Comparison of ENCODE assay signal across 13 cellular contexts in the genomic region with DNA sequence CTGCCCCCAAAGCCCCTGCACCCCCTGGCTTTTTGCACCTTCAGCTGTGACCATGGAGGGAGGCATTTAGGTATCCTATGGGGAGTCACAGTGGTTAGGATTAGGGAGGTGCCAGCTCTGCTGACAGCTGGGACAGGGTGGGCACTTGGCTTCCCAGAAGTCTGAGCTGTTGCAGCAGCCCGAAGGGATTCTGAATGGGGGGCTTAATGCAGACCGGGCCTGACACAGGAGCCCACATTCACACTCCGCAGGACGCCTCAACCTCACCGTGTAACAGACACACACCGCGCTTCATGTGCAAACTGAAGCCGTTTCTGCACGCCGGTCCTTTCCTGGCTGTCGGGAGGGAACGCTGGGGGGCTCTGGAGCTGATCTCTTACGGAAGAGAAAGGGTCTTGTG. TPM values are rescaled to one million over a fixed set of nuclear protein-coding genes. Genes with fewer than 3 reads are reported as not detected.
DNase-seq lines count a peak whose midpoint lies in the region; ATAC-seq and TF ChIP-seq lines count a peak whose summit lies in the region.
"Had no signal": no experiment of that assay in that cellular context is flagged by ENCODE, and none has a peak within 500 bp of the region (broad histone marks: within the 10 kb centered on the region; RNA-seq: fewer than 3 reads in every experiment).

No MANE protein-coding gene starts in this region.

- H3K9me3 Mint-ChIP-seq in CD14-positive monocyte (peaks cover 0 to 20% (median 12%) of the 10 kb centered on the region in 7 donors), endodermal cell (no peaks in the 10 kb centered on the region), nephron (no peaks in the 10 kb centered on the region)
- H3K9me3 Mint-ChIP-seq: activated CD4-positive, alpha-beta T cell treated with anti-CD3 and anti-CD28 coated beads, Interleukin-2, amount 10 ng/mL, durations not matched to agents 24 days and 14 days had no signal

- no peaks in the 10 kb centered on the region for H3K36me3 ChIP-seq in HUES64 (ENCODE audit: insufficient read depth, low read length)
- H3K36me3 ChIP-seq in endodermal cell (ENCODE audit: control insufficient read depth, insufficient read depth, low read length), result no peaks in the 10 kb centered on the region
- H3K36me3 ChIP-seq in psoas muscle (ENCODE audit: insufficient read depth in 1 of 2, low read depth in 1 of 2), result no peaks in the 10 kb centered on the region
- H3K36me3 ChIP-seq: colonic mucosa had no signal

- no peak overlapping the region for H3K27ac ChIP-seq in HUES64 (ENCODE audit: low read depth, low read length)
- no peak overlapping the region for H3K27ac ChIP-seq in endodermal cell (ENCODE audit: low read depth, low read length)
- no peak overlapping the region for H3K27ac ChIP-seq in psoas muscle
- H3K27ac ChIP-seq: colonic mucosa had no signal

- H3K4me1 Mint-ChIP-seq in CD14-positive monocyte, result peaks cover 7% of the 10 kb centered on the region
- peaks cover 6% of the 10 kb centered on the region for H3K4me1 Mint-ChIP-seq in endodermal cell
- peaks cover 43% of the 10 kb centered on the region for H3K4me1 Mint-ChIP-seq in nephron

- peak; percentile 32 for DNase-seq in CD14-positive monocyte (ENCODE audit: low spot score)
- DNase-seq in endodermal cell, result peak; percentile 64
- no peak for DNase-seq in psoas muscle
- DNase-seq in NCI-H748 treated with DMSO at 0.1 percent for 48 hours (lab: John Stamatoyannopoulos, UW), result no peak
- DNase-seq: activated CD4-positive, alpha-beta T cell treated with anti-CD3 and anti-CD28 coated beads, Interleukin-2, amount 10 ng/mL, durations not matched to agents 24 days and 14 days; anterior cingulate cortex; colonic mucosa; NCI-H1436; T1000 had no signal

- H3K9me3 ChIP-seq in HUES64 (ENCODE audit: insufficient read depth, low read depth, low read length) (no peaks in the 10 kb centered on the region), endodermal cell (ENCODE audit: control insufficient read depth, low read length) (no peaks in the 10 kb centered on the region), psoas muscle (no peaks in the 10 kb centered on the region)
- H3K9me3 ChIP-seq: colonic mucosa had no signal

- intact Hi-C loops in CD14-positive monocyte (cut with micrococcal nuclease) (no loop called here), psoas muscle (cut with DNase I) (loop anchor here in 1 of 2 donors (5.0 to 10.0 kb wide), 2 partner anchors 48 to 160 kb away; no protein-coding TSS in a partner anchor)

- peaks cover 13% of the 10 kb centered on the region for H3K4me1 ChIP-seq in HUES64 (ENCODE audit: insufficient read depth, low read length)
- H3K4me1 ChIP-seq in endodermal cell (ENCODE audit: control insufficient read depth, insufficient read depth, low read length), result no peaks in the 10 kb centered on the region
- H3K4me1 ChIP-seq in psoas muscle, result no peaks in the 10 kb centered on the region
- H3K4me1 ChIP-seq: colonic mucosa had no signal

- H3K4me3 ChIP-seq in HUES64 (ENCODE audit: low read length), result peak overlapping the region; percentile 11; the same call in 1 of the 2 replicates
- no peak overlapping the region for H3K4me3 ChIP-seq in endodermal cell (ENCODE audit: low read length)
- no peak overlapping the region for H3K4me3 ChIP-seq in psoas muscle
- H3K4me3 ChIP-seq: colonic mucosa had no signal

- H3K27me3 Mint-ChIP-seq in CD14-positive monocyte (ENCODE audit: low read depth in 3 of 3), result peaks cover 58 to 85% (median 71%) of the 10 kb centered on the region in 3 donors
- peaks cover 86% of the 10 kb centered on the region for H3K27me3 Mint-ChIP-seq in endodermal cell (ENCODE audit: insufficient read depth)
- peaks cover 66% of the 10 kb centered on the region for H3K27me3 Mint-ChIP-seq in nephron (ENCODE audit: low read depth)

- 5% methylated on average over 12 of the region's 13 CpGs for WGBS in HUES64
- 4 to 15% methylated on average over 4 to 13 of the region's 13 CpGs for WGBS in endodermal cell (ENCODE audit: insufficient coverage in 1 of 2, insufficient read length in 1 of 2), 2 experiments
- WGBS in psoas muscle, 3 donors, result 52 to 67% (median 61%) methylated on average over 13 of the region's 13 CpGs

- TF ChIP-seq CTCF in CD14-positive monocyte (IDR thresholded peaks at IDR 0.05) (no peak), endodermal cell (conservative IDR thresholded peaks at IDR 0.05) (no peak), nephron (IDR thresholded peaks at IDR 0.05; ENCODE audit: unreplicated experiment in 3 of 3) (no peak), psoas muscle (IDR thresholded peaks at IDR 0.05) (no peak)

- H3K9ac ChIP-seq in HUES64 (ENCODE audit: low read depth, low read length) (no peak overlapping the region), endodermal cell (ENCODE audit: extremely low read depth, low read length, poor library complexity, severe bottlenecking) (no peak overlapping the region)

- ATAC-seq in HG03378 (IDR thresholded peaks at IDR 0.05; ENCODE audit: unreplicated experiment), result no peak
- ATAC-seq in psoas muscle, result no peak
- ATAC-seq in GM18502 (IDR thresholded peaks at IDR 0.05; ENCODE audit: poor library complexity, unreplicated experiment), result no peak

- peak overlapping the region in 1 of 2 donors; percentile 59 for H3K4me3 Mint-ChIP-seq in CD14-positive monocyte
- peak overlapping the region; percentile 31 for H3K4me3 Mint-ChIP-seq in endodermal cell
- H3K4me3 Mint-ChIP-seq in nephron, result peak overlapping the region; percentile 76 to 82 (median 79)

- H3K27me3 ChIP-seq in HUES64 (ENCODE audit: insufficient read depth, low read length) (peaks cover 91% of the 10 kb centered on the region), endodermal cell (ENCODE audit: control insufficient read depth, insufficient read depth, low read length, poor library complexity, severe bottlenecking) (peaks cover 82% of the 10 kb centered on the region), psoas muscle (ENCODE audit: insufficient read depth in 3 of 3, low read length in 2 of 3) (peaks cover 0 to 61% (median 18%) of the 10 kb centered on the region in 3 donors)

- H3K36me3 Mint-ChIP-seq in CD14-positive monocyte, result peaks cover 4 to 15% of the 10 kb centered on the region in 2 donors
- no peaks in the 10 kb centered on the region for H3K36me3 Mint-ChIP-seq in endodermal cell (ENCODE audit: low read depth)
- no peaks in the 10 kb centered on the region for H3K36me3 Mint-ChIP-seq in nephron (ENCODE audit: low read depth)

- H3K27ac Mint-ChIP-seq in CD14-positive monocyte (no peak overlapping the region), endodermal cell (no peak overlapping the region), nephron (peak overlapping the region in 2 of 3 experiments; percentile 24 to 30)

RNA-seq across cellular contexts. Expression of gene EBF4, which starts 1.9 kb away (rescaled TPM):
- polyA plus RNA-seq in CD14-positive monocyte (not detected), psoas muscle (under 1 TPM; 0.42 to 0.87 (median 0.52) TPM)
- 1.3 TPM for polyA plus RNA-seq in HUES64 (2013, experiment 1 of 2)
- polyA plus RNA-seq in HUES64 (2013, experiment 2 of 2), result 3.4 TPM
- total RNA-seq in endodermal cell (10 to 100 TPM in 1 of 2 donors, 1 to 10 TPM in 1; 6.4 to 12.1 TPM), psoas muscle (1 to 10 TPM; 1.2 to 1.9 (median 1.5) TPM)
- 17.5 TPM for polyA plus RNA-seq in endodermal cell (2013, experiment 1 of 2)
- 16.1 TPM for polyA plus RNA-seq in endodermal cell (2013, experiment 2 of 2)

RNA-seq across cellular contexts. Expression of gene IDH3B, which starts 30.5 kb away (rescaled TPM):
- polyA plus RNA-seq in CD14-positive monocyte (100 to 1,000 TPM; 102 to 103 TPM), psoas muscle (100 to 1,000 TPM in 2 of 3 donors, 10 to 100 TPM in 1; 86.0 to 262 (median 166) TPM)
- 75.7 TPM for polyA plus RNA-seq in HUES64 (2013, experiment 1 of 2)
- polyA plus RNA-seq in HUES64 (2013, experiment 2 of 2), result 74.6 TPM
- total RNA-seq in endodermal cell (10 to 100 TPM; 89.9 to 91.7 TPM), psoas muscle (100 to 1,000 TPM in 2 of 4 donors, 10 to 100 TPM in 2; 58.8 to 153 (median 97.6) TPM)
- 78.9 TPM for polyA plus RNA-seq in endodermal cell (2013, experiment 1 of 2)
- polyA plus RNA-seq in endodermal cell (2013, experiment 2 of 2), result 69.2 TPM

RNA-seq across cellular contexts. Expression of gene NOP56, which starts 42.1 kb away (rescaled TPM):
- polyA plus RNA-seq in CD14-positive monocyte, result 10 to 100 TPM; 27.3 to 33.1 TPM
- polyA plus RNA-seq in HUES64 (2013, experiment 1 of 2), result 481 TPM
- 421 TPM for polyA plus RNA-seq in HUES64 (2013, experiment 2 of 2)
- total RNA-seq in endodermal cell, result 100 to 1,000 TPM; 386 to 432 TPM
- polyA plus RNA-seq in endodermal cell (2013, experiment 1 of 2), result 305 TPM
- polyA plus RNA-seq in endodermal cell (2013, experiment 2 of 2), result 280 TPM
- 100 to 1,000 TPM in 2 of 4 donors, 10 to 100 TPM in 2; 90.9 to 114 (median 102) TPM for total RNA-seq in psoas muscle
- 100 to 1,000 TPM in 1 of 3 donors, 10 to 100 TPM in 2; 63.2 to 173 (median 84.1) TPM for polyA plus RNA-seq in psoas muscle

Comparison
In these comparisons a context has a peak if more than half of its experiments do, and no peak if none do; other contexts are left out.
1. DNase-seq: peak in CD14-positive monocyte (single experiment) and endodermal cell (single experiment); none in psoas muscle (0 of 2) and NCI-H748 treated with DMSO at 0.1 percent for 48 hours (single experiment).
2. H3K27ac Mint-ChIP-seq: peak in nephron (2 of 3); none in CD14-positive monocyte (0 of 7) and endodermal cell (single experiment).